ENCODE assay signal across 8 cellular contexts in the genomic region with DNA sequence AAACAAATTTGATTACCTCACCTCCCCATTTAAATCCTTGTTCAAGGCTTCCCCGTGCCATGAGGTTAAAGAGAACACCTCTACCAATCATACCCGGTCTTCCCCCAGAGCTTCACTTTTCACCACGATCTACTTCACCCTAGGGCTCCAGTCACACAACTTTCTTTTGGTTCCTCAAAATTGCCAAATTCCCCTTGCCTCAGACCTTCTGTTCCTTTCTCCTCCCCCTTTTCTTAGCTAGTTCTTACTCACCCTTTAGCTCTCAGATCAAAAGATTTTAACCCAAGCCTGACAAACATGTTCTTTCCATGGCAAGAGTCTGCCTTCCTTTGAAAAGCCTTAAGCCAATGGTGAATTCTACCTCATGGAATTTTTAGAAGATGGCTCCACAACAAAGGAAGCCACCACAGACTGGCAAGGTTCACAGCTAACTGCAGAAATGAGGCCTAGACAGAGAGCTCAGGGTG. TPM values are rescaled to one million over a fixed set of nuclear protein-coding genes. Genes with fewer than 3 reads are reported as not detected.
DNase-seq lines count a peak whose midpoint lies in the region; ATAC-seq, FAIRE-seq and TF ChIP-seq lines count a peak whose summit lies in the region.

No MANE protein-coding gene starts in this region.

- H3K4me3 ChIP-seq in CD8-positive, alpha-beta memory T cell (ENCODE audit: low read length), result no peak overlapping the region
- no peak overlapping the region for H3K4me3 ChIP-seq in mucosa of descending colon

- no peaks in the 10 kb centered on the region for H3K27me3 Mint-ChIP-seq in CD8-positive, alpha-beta memory T cell
- no peaks in the 10 kb centered on the region for H3K27me3 Mint-ChIP-seq in activated T-helper 1 cell treated with anti-CD3 and anti-CD28 coated beads, Interleukin-12 subunit alpha, Interleukin-12 subunit beta, Interleukin-2, Interleukin-4 antibody, amounts not matched to agents 30 ng/mL and 10 ng/mL and 1 ng/mL, durations not matched to agents 14 hours and 24 hours and 36 hours (ENCODE audit: insufficient read depth)

- H3K27ac ChIP-seq in CD8-positive, alpha-beta memory T cell (ENCODE audit: low read depth, low read length), result no peak overlapping the region

- peak; percentile 69 for ATAC-seq in GM19397 (IDR thresholded peaks at IDR 0.05; ENCODE audit: unreplicated experiment)
- ATAC-seq in HG03439 (IDR thresholded peaks at IDR 0.05; ENCODE audit: unreplicated experiment), result peak; percentile 48
- peak; percentile 57 for ATAC-seq in mucosa of descending colon

- DNase-seq in CD8-positive, alpha-beta memory T cell, result no peak
- no peak for DNase-seq in activated T-helper 1 cell treated with anti-CD3 and anti-CD28 coated beads, Interleukin-12 subunit alpha, Interleukin-12 subunit beta, Interleukin-2, Interleukin-4 antibody, amounts not matched to agents 30 ng/mL and 10 ng/mL and 1 ng/mL, durations not matched to agents 14 hours and 24 hours and 36 hours (ENCODE audit: low spot score)
- no peak for DNase-seq in mucosa of descending colon
- no peak for DNase-seq in frontal cortex (ENCODE audit: low spot score in 2 of 2)
- no peak for DNase-seq in HuH-7.5 (ENCODE audit: low spot score)
- DNase-seq in COR-L47 (lab: John Stamatoyannopoulos, UW), result no peak

- peak overlapping the region in 7 of 8 donors; percentile 24 to 86 (median 73) for H3K27ac Mint-ChIP-seq in CD8-positive, alpha-beta memory T cell
- H3K27ac Mint-ChIP-seq in activated T-helper 1 cell treated with anti-CD3 and anti-CD28 coated beads, Interleukin-12 subunit alpha, Interleukin-12 subunit beta, Interleukin-2, Interleukin-4 antibody, amounts not matched to agents 30 ng/mL and 10 ng/mL and 1 ng/mL, durations not matched to agents 14 hours and 24 hours and 36 hours, result peak overlapping the region; percentile 85

- no peaks in the 10 kb centered on the region for H3K36me3 ChIP-seq in CD8-positive, alpha-beta memory T cell (ENCODE audit: insufficient read depth, low read length)
- no peaks in the 10 kb centered on the region for H3K36me3 ChIP-seq in mucosa of descending colon (ENCODE audit: low read depth)

- CTCF ChIA-PET in CD8-positive, alpha-beta memory T cell (lab: Charles Lee), result no interaction called here

- no peaks in the 10 kb centered on the region for H3K9me3 Mint-ChIP-seq in CD8-positive, alpha-beta memory T cell
- no peaks in the 10 kb centered on the region for H3K9me3 Mint-ChIP-seq in activated T-helper 1 cell treated with anti-CD3 and anti-CD28 coated beads, Interleukin-12 subunit alpha, Interleukin-12 subunit beta, Interleukin-2, Interleukin-4 antibody, amounts not matched to agents 30 ng/mL and 10 ng/mL and 1 ng/mL, durations not matched to agents 14 hours and 24 hours and 36 hours

- no peak for TF ChIP-seq CTCF in mucosa of descending colon (IDR thresholded peaks at IDR 0.05)

- POLR2A ChIA-PET in CD8-positive, alpha-beta memory T cell (lab: Charles Lee), result no interaction called here

- peaks cover 0 to 26% (median 15%) of the 10 kb centered on the region in 3 donors for H3K36me3 Mint-ChIP-seq in CD8-positive, alpha-beta memory T cell
- H3K36me3 Mint-ChIP-seq in activated T-helper 1 cell treated with anti-CD3 and anti-CD28 coated beads, Interleukin-12 subunit alpha, Interleukin-12 subunit beta, Interleukin-2, Interleukin-4 antibody, amounts not matched to agents 30 ng/mL and 10 ng/mL and 1 ng/mL, durations not matched to agents 14 hours and 24 hours and 36 hours (ENCODE audit: low read depth), result peaks cover 21% of the 10 kb centered on the region

- intact Hi-C loops in activated T-helper 1 cell treated with anti-CD3 and anti-CD28 coated beads, Interleukin-12 subunit alpha, Interleukin-12 subunit beta, Interleukin-2, Interleukin-4 antibody, amounts not matched to agents 30 ng/mL and 10 ng/mL and 1 ng/mL, durations not matched to agents 14 hours and 24 hours and 36 hours (cut with micrococcal nuclease), result loop anchor here (1.0 to 5.0 kb wide), 6 partner anchors 10 to 822 kb away; partner anchors contain the start of gene MAPKAP1
- intact Hi-C loops in mucosa of descending colon (cut with DNase I, micrococcal nuclease), result no loop called here

- H3K4me1 Mint-ChIP-seq in CD8-positive, alpha-beta memory T cell, result peaks cover 49 to 74% (median 63%) of the 10 kb centered on the region in 3 donors
- H3K4me1 Mint-ChIP-seq in activated T-helper 1 cell treated with anti-CD3 and anti-CD28 coated beads, Interleukin-12 subunit alpha, Interleukin-12 subunit beta, Interleukin-2, Interleukin-4 antibody, amounts not matched to agents 30 ng/mL and 10 ng/mL and 1 ng/mL, durations not matched to agents 14 hours and 24 hours and 36 hours (ENCODE audit: low read depth), result peaks cover 71% of the 10 kb centered on the region

- FAIRE-seq in frontal cortex (lab: Jason Lieb, UNC), result no peak

- peaks cover 26% of the 10 kb centered on the region for H3K4me1 ChIP-seq in CD8-positive, alpha-beta memory T cell (ENCODE audit: insufficient read depth, low read length)
- H3K4me1 ChIP-seq in mucosa of descending colon (ENCODE audit: low read depth), result no peaks in the 10 kb centered on the region

- peak overlapping the region in 3 of 7 donors; percentile 2 to 13 (median 12) for H3K4me3 Mint-ChIP-seq in CD8-positive, alpha-beta memory T cell
- H3K4me3 Mint-ChIP-seq in activated T-helper 1 cell treated with anti-CD3 and anti-CD28 coated beads, Interleukin-12 subunit alpha, Interleukin-12 subunit beta, Interleukin-2, Interleukin-4 antibody, amounts not matched to agents 30 ng/mL and 10 ng/mL and 1 ng/mL, durations not matched to agents 14 hours and 24 hours and 36 hours, result peak overlapping the region; percentile 54

- H3K9me3 ChIP-seq in CD8-positive, alpha-beta memory T cell (ENCODE audit: low read length), result no peaks in the 10 kb centered on the region
- no peaks in the 10 kb centered on the region for H3K9me3 ChIP-seq in mucosa of descending colon

- H3K27me3 ChIP-seq in CD8-positive, alpha-beta memory T cell (ENCODE audit: insufficient read depth, low read length, poor library complexity, severe bottlenecking), result no peaks in the 10 kb centered on the region

RNA-seq across cellular contexts. Expression of gene MAPKAP1, which starts 56.7 kb away (rescaled TPM):
- 100 to 1,000 TPM; 111 to 119 TPM for total RNA-seq in CD8-positive, alpha-beta memory T cell
- polyA plus RNA-seq in CD8-positive, alpha-beta memory T cell, result 64.7 TPM
- total RNA-seq in activated T-helper 1 cell treated with anti-CD3 and anti-CD28 coated beads, Interleukin-12 subunit alpha, Interleukin-12 subunit beta, Interleukin-2, Interleukin-4 antibody, amounts not matched to agents 30 ng/mL and 10 ng/mL and 1 ng/mL, durations not matched to agents 14 hours and 24 hours and 36 hours, result 103 and 108 TPM in 2 replicates
- total RNA-seq in mucosa of descending colon (10 to 100 TPM; 73.2 to 98.4 (median 84.9) TPM), frontal cortex (35.9 TPM)
